Comparison of ENCODE assay signal across 23 cellular contexts in the genomic region with DNA sequence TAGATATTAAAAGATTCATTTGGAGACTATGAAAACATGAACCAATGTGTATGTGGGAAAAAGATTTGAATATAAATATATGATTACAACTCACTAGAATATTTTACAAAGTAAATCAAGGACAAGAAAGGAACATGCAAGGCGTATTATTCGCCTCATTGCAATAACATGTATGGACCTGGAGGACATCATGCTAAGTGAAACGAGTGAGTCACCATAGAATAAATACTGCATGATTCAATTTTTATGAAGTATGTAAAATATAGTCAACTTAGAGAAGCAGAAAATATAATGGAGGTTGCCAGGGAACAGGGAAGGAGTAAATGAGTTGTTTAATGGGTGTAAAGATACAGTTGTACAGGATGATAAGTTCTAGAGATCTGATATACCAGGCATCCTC. TPM values are rescaled to one million over a fixed set of nuclear protein-coding genes. Genes with fewer than 3 reads are reported as not detected.
DNase-seq lines count a peak whose midpoint lies in the region; ATAC-seq, FAIRE-seq and TF ChIP-seq lines count a peak whose summit lies in the region.
"Had no signal": no experiment of that assay in that cellular context is flagged by ENCODE, and none has a peak within 500 bp of the region (broad histone marks: within the 10 kb centered on the region; RNA-seq: fewer than 3 reads in every experiment).

No MANE protein-coding gene starts in this region.

- no peak overlapping the region for H3K4me2 ChIP-seq in osteoblast (ENCODE audit: insufficient read depth, low read length)
- H3K4me2 ChIP-seq: GM23338 had no signal

- peak overlapping the region; percentile 26 for H2AFZ ChIP-seq in osteoblast (ENCODE audit: low read length)
- H2AFZ ChIP-seq: GM23338 had no signal

- H3K27ac ChIP-seq in RWPE1 (no peak overlapping the region), osteoblast (ENCODE audit: low read depth, low read length) (no peak overlapping the region)
- H3K27ac ChIP-seq: C4-2B, HL-60 had no signal

- no peaks in the 10 kb centered on the region for H3K9me3 ChIP-seq in osteoblast (ENCODE audit: low read depth, low read length)
- H3K9me3 ChIP-seq: BE2C had no signal

- H3K27me3 ChIP-seq in osteoblast (ENCODE audit: insufficient read depth, low read length), result no peaks in the 10 kb centered on the region
- H3K27me3 ChIP-seq: BE2C had no signal

- no peak overlapping the region for H3K4me3 ChIP-seq in epithelial cell of esophagus (ENCODE audit: low read length)
- H3K4me3 ChIP-seq in osteoblast (ENCODE audit: insufficient read depth, low read length), result no peak overlapping the region
- H3K4me3 ChIP-seq: GM12878, GM23338, K562 had no signal

- DNase-seq in RWPE1 (ENCODE audit: low spot score) (peak; percentile 36), epithelial cell of esophagus (ENCODE audit: low read depth) (peak; percentile 81), osteoblast (ENCODE audit: insufficient read length, low spot score, missing footprints) (no peak), hypothalamus (lab: John Stamatoyannopoulos, UW) (no peak)
- no peak for DNase-seq in activated CD4-positive, alpha-beta T cell treated with anti-CD3 and anti-CD28 coated beads, Interleukin-2, amount 50 U/mL, for 48 hours
- DNase-seq: ACHN; BE2C; CD4-positive, alpha-beta memory T cell; DMS153; DND-41; EL; HCEC 1CT had no signal

- H3K79me2 ChIP-seq in osteoblast (ENCODE audit: insufficient read depth, low read length), result no peaks in the 10 kb centered on the region

- ATAC-seq in GM21423 (IDR thresholded peaks at IDR 0.05; ENCODE audit: unreplicated experiment) (no peak), GM18868 (IDR thresholded peaks at IDR 0.05; ENCODE audit: unreplicated experiment) (no peak)
- ATAC-seq: GM12878, GM23338, K562 had no signal

- H3K36me3 ChIP-seq in osteoblast (ENCODE audit: insufficient read depth, low read length), result no peaks in the 10 kb centered on the region
- H3K36me3 ChIP-seq: BE2C had no signal

- FAIRE-seq in islet of Langerhans (lab: Jason Lieb, UNC), result peak; percentile 49
- FAIRE-seq: GM12878, H54 had no signal

- H3K4me1 ChIP-seq in osteoblast (ENCODE audit: insufficient read depth, low read length), result peaks cover 6% of the 10 kb centered on the region
- H3K4me1 ChIP-seq: BE2C had no signal

- POLR2A ChIA-PET in RWPE1 (lab: Yijun Ruan, JAX; ENCODE audit: low non-redundant PET), result no interaction called here

- CTCF ChIA-PET in RWPE1 (lab: Yijun Ruan, JAX), result interaction anchor here (0.5 kb wide), 1 partner anchor 45 kb away, joined by 3 read pairs; no protein-coding TSS in a partner anchor

- H4K20me1 ChIP-seq in osteoblast (ENCODE audit: insufficient read depth, low read length), result no peaks in the 10 kb centered on the region

- TF ChIP-seq CTCF in RWPE1 (conservative IDR thresholded peaks at IDR 0.05; ENCODE audit: low read depth), result no peak
- no peak for TF ChIP-seq CTCF in epithelial cell of esophagus (IDR thresholded peaks at IDR 0.05; ENCODE audit: insufficient read depth, low read depth, low read length, missing control alignments)
- no peak for TF ChIP-seq CTCF in osteoblast (IDR thresholded peaks at IDR 0.05; ENCODE audit: extremely low read depth, low read depth, low read length)

RNA-seq across cellular contexts. Expression of a gene that starts 4.9 kb away (rescaled TPM):
- total RNA-seq in osteoblast, result not detected in 2 replicates
- total RNA-seq: CD4-positive, alpha-beta memory T cell; G401; GM12878; GM23338; HT1080; K562 had no signal

Comparison
In these comparisons a context has a peak if more than half of its experiments do, and no peak if none do; other contexts are left out.
1. DNase-seq: peak in RWPE1 (single experiment) and epithelial cell of esophagus (single experiment); none in osteoblast (single experiment), activated CD4-positive, alpha-beta T cell treated with anti-CD3 and anti-CD28 coated beads, Interleukin-2, amount 50 U/mL, for 48 hours (0 of 2) and hypothalamus (0 of 51).